ENCODE assay signal across 17 cellular contexts in the genomic region with DNA sequence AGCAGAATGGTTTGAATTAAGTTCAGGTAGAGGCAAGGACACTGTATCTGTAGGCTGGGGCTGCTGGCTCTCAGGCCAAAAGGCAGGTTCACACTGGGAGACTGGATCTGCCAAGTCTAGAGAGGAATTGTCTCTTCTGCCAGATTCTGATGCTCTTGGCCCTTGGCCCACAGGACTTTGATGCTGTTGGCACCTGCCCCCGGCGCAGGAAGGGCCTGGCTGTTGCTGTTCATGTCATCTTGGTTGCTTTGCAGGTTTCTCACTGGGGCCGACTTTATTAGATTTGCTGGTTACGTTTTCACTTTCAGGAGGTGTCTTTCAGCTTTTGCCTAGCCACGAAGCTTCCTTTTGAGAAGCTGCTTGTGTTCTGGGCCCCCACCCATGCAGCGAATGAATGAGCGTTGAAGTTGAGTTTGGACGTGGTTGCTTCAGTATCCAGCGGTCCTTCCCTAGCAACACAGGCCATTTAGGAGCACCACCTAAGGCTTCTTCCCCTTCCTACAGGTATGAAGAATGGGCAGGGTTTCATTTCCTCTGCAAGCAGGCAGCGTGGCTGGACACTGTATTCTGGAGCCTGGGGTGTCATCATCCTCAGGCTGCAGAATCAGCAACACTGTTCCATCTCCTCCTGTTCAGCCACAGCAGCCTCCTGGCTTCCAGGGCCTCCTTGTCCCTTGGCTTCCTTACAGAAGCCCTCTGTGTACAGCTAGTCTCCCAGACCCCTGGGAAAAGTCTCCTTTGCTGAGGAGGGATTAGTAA.
A peak's percentile ranks its signal among the peaks of the same experiment; 100 is the strongest.
DNase-seq lines count a peak whose midpoint lies in the region; ATAC-seq, FAIRE-seq and TF ChIP-seq lines count a peak whose summit lies in the region.
"Had no signal": no experiment of that assay in that cellular context is flagged by ENCODE, and none has a peak within 500 bp of the region (broad histone marks: within the 10 kb centered on the region; RNA-seq: fewer than 3 reads in every experiment).

No MANE protein-coding gene starts in this region.

- no peak overlapping the region for H3K4ac ChIP-seq in H9 (ENCODE audit: low read depth, low read length)

- ATAC-seq in right lobe of liver (peak; percentile 75 to 88 (median 88)), omental fat pad (ENCODE audit: low FRiP score) (no peak), GM21528 (IDR thresholded peaks at IDR 0.05; ENCODE audit: low FRiP score, unreplicated experiment) (no peak)
- no peak for ATAC-seq in activated naive CD4-positive, alpha-beta T cell treated with anti-CD3 and anti-CD28 coated beads, Interleukin-2, amount 50 U/mL, for 72 hours
- ATAC-seq: naive thymus-derived CD4-positive, alpha-beta T cell had no signal

- H3K79me2 ChIP-seq in H9 (ENCODE audit: insufficient read depth, low read length), result no peaks in the 10 kb centered on the region

- TF ChIP-seq CTCF in H9 (conservative IDR thresholded peaks at IDR 0.05), result no peak
- TF ChIP-seq CTCF in right lobe of liver (IDR thresholded peaks at IDR 0.05), result no peak
- TF ChIP-seq CTCF in omental fat pad (IDR thresholded peaks at IDR 0.05), result no peak

- no CpG with 5 or more reads among the region's 10 CpGs for WGBS in H9 (ENCODE audit: extremely low coverage, insufficient read length, low lambda C conversion rate)
- WGBS in right lobe of liver (ENCODE audit: insufficient coverage, low coverage, low lambda C conversion rate, missing lambda C conversion rate), result 29% methylated on average over 10 of the region's 10 CpGs

- no peaks in the 10 kb centered on the region for H4K20me1 ChIP-seq in H9 (ENCODE audit: control insufficient read depth, insufficient read depth, insufficient read length)

- H3K27me3 Mint-ChIP-seq in H9 (ENCODE audit: low read depth), result peaks cover 34% of the 10 kb centered on the region

- H3K23me2 ChIP-seq in H9 (ENCODE audit: insufficient read length, low read depth, low read length, poor library complexity, severe bottlenecking), result no peaks in the 10 kb centered on the region

- no peak overlapping the region for H4K8ac ChIP-seq in H9 (replicated peaks; ENCODE audit: insufficient read length, low read depth, low read length)

- H3K4me1 ChIP-seq in H9 (ENCODE audit: insufficient read depth, low read length) (no peaks in the 10 kb centered on the region), right lobe of liver (peaks cover 0 to 26% (median 12%) of the 10 kb centered on the region in 4 donors)
- H3K4me1 ChIP-seq: sigmoid colon had no signal

- H3K9me3 ChIP-seq in H9 (ENCODE audit: control insufficient read depth, low read depth, low read length) (no peaks in the 10 kb centered on the region), right lobe of liver (no peaks in the 10 kb centered on the region)
- H3K9me3 ChIP-seq: sigmoid colon had no signal

- H3K27ac Mint-ChIP-seq in H9, result no peak overlapping the region
- H3K27ac Mint-ChIP-seq in activated naive CD4-positive, alpha-beta T cell treated with anti-CD3 and anti-CD28 coated beads, Interleukin-2, amount 50 U/mL, for 72 hours, result no peak overlapping the region
- H3K27ac Mint-ChIP-seq: activated naive CD4-positive, alpha-beta T cell treated with anti-CD3 and anti-CD28 coated beads, Interleukin-2, amount 10 ng/mL, durations not matched to agents 7 days and 5 days; CD14-positive monocyte; stimulated activated naive CD8-positive, alpha-beta T cell treated with anti-CD3 and anti-CD28 coated beads, Interleukin-15, Interleukin-2, amounts not matched to agents 100 ng/mL and 50 ng/mL, for 24 hours had no signal

- H3K27ac ChIP-seq in H9 (ENCODE audit: insufficient read length, low read depth, low read length), result no peak overlapping the region
- H3K27ac ChIP-seq in right lobe of liver, result no peak overlapping the region
- H3K27ac ChIP-seq: sigmoid colon had no signal

- intact Hi-C loops in right lobe of liver (cut with DNase I), result loop anchor here in 1 of 2 donors (5.0 kb wide), 1 partner anchor 217 kb away; no protein-coding TSS in a partner anchor

- no peaks in the 10 kb centered on the region for H3K36me3 ChIP-seq in right lobe of liver
- H3K36me3 ChIP-seq: sigmoid colon had no signal

- no peak overlapping the region for H4K91ac ChIP-seq in H9 (ENCODE audit: insufficient read length, low read depth, low read length)

- no peak for TF ChIP-seq POLR2A in right lobe of liver (IDR thresholded peaks at IDR 0.05)

- H3K9me3 Mint-ChIP-seq in H9, result no peaks in the 10 kb centered on the region
- H3K9me3 Mint-ChIP-seq in activated naive CD4-positive, alpha-beta T cell treated with anti-CD3 and anti-CD28 coated beads, Interleukin-2, amount 50 U/mL, for 72 hours, result no peaks in the 10 kb centered on the region
- H3K9me3 Mint-ChIP-seq: activated naive CD4-positive, alpha-beta T cell treated with anti-CD3 and anti-CD28 coated beads, Interleukin-2, amount 10 ng/mL, durations not matched to agents 7 days and 5 days; CD14-positive monocyte; naive thymus-derived CD4-positive, alpha-beta T cell; stimulated activated naive CD8-positive, alpha-beta T cell treated with anti-CD3 and anti-CD28 coated beads, Interleukin-15, Interleukin-2, amounts not matched to agents 100 ng/mL and 50 ng/mL, for 24 hours had no signal

- no peak overlapping the region for H3K9ac ChIP-seq in H9 (ENCODE audit: extremely low read depth, insufficient read length, low read length)

- DNase-seq in GM18507 (ENCODE audit: extremely low spot score, insufficient read length, low read depth), result no peak
- peak; percentile 10 for DNase-seq in H9
- DNase-seq in RPMI8226, result peak; percentile 11
- DNase-seq in right lobe of liver, result peak; percentile 86 to 95 (median 88)
- DNase-seq in activated naive CD4-positive, alpha-beta T cell treated with anti-CD3 and anti-CD28 coated beads, Interleukin-2, amount 50 U/mL, for 72 hours (ENCODE audit: low spot score in 2 of 2), result no peak
- DNase-seq in omental fat pad (ENCODE audit: low spot score), result no peak
- DNase-seq: activated naive CD4-positive, alpha-beta T cell treated with anti-CD3 and anti-CD28 coated beads, Interleukin-2, amount 10 ng/mL, durations not matched to agents 7 days and 5 days; kidney; NCI-H1048; NCI-H69; sigmoid colon; T-helper 9 cell had no signal

- no peak overlapping the region for H3K4me2 ChIP-seq in H9 (ENCODE audit: insufficient read depth, insufficient read length, low read length)

- H2BK5ac ChIP-seq in H9 (ENCODE audit: insufficient read length, low read length), result no peak overlapping the region

- H3K14ac ChIP-seq in H9 (ENCODE audit: insufficient read depth, low read length), result no peak overlapping the region

- H4K5ac ChIP-seq in H9 (ENCODE audit: insufficient read length, low read depth, low read length), result no peak overlapping the region

- no peak overlapping the region for H2AK5ac ChIP-seq in H9 (ENCODE audit: insufficient read length, low read length)

- no peaks in the 10 kb centered on the region for H3K36me3 Mint-ChIP-seq in H9 (ENCODE audit: insufficient read depth in 1 of 3, low read depth in 3 of 3)
- no peaks in the 10 kb centered on the region for H3K36me3 Mint-ChIP-seq in activated naive CD4-positive, alpha-beta T cell treated with anti-CD3 and anti-CD28 coated beads, Interleukin-2, amount 50 U/mL, for 72 hours
- H3K36me3 Mint-ChIP-seq: activated naive CD4-positive, alpha-beta T cell treated with anti-CD3 and anti-CD28 coated beads, Interleukin-2, amount 10 ng/mL, durations not matched to agents 7 days and 5 days; CD14-positive monocyte; naive thymus-derived CD4-positive, alpha-beta T cell had no signal

- H3K18ac ChIP-seq in H9 (ENCODE audit: insufficient read length, low read depth, low read length), result no peak overlapping the region

- H2BK12ac ChIP-seq in H9 (ENCODE audit: insufficient read length, low read depth, low read length), result no peak overlapping the region

- H3K4me3 Mint-ChIP-seq in H9, result no peak overlapping the region
- H3K4me3 Mint-ChIP-seq: activated naive CD4-positive, alpha-beta T cell treated with anti-CD3 and anti-CD28 coated beads, Interleukin-2, amount 10 ng/mL, durations not matched to agents 7 days and 5 days; CD14-positive monocyte; naive thymus-derived CD4-positive, alpha-beta T cell; stimulated activated naive CD8-positive, alpha-beta T cell treated with anti-CD3 and anti-CD28 coated beads, Interleukin-15, Interleukin-2, amounts not matched to agents 100 ng/mL and 50 ng/mL, for 24 hours had no signal

- H2AFZ ChIP-seq in H9 (ENCODE audit: low read length), result no peak overlapping the region

- no peak overlapping the region for H2BK15ac ChIP-seq in H9 (ENCODE audit: low read depth, low read length)

- H2BK20ac ChIP-seq in H9 (ENCODE audit: low read depth, low read length, poor library complexity, severe bottlenecking), result no peak overlapping the region

- H3K4me1 Mint-ChIP-seq in H9, result peaks cover 3 to 7% of the 10 kb centered on the region in 2 experiments; a peak in 3 of 4 replicates

- no peak overlapping the region for H3T11ph ChIP-seq in H9 (ENCODE audit: low read length)

- peak; percentile 48 for FAIRE-seq in GM18507 (lab: Jason Lieb, UNC)
- FAIRE-seq: endothelial cell of umbilical vein, kidney had no signal

- no peak overlapping the region for H3K56ac ChIP-seq in H9 (ENCODE audit: insufficient read length, low read depth, low read length)

- no peak overlapping the region for H2BK120ac ChIP-seq in H9 (ENCODE audit: low read depth, low read length, poor library complexity, severe bottlenecking)

- no peak overlapping the region for H3K4me3 ChIP-seq in right lobe of liver
- H3K4me3 ChIP-seq: sigmoid colon had no signal

- no peak overlapping the region for H3K23ac ChIP-seq in H9 (ENCODE audit: insufficient read length, low read depth, low read length)

- H3K79me1 ChIP-seq in H9 (ENCODE audit: insufficient read depth, low read depth, low read length, poor library complexity, severe bottlenecking), result no peaks in the 10 kb centered on the region

- no peaks in the 10 kb centered on the region for H3K27me3 ChIP-seq in H9 (ENCODE audit: insufficient read depth, low read length)
- H3K27me3 ChIP-seq in right lobe of liver, result no peaks in the 10 kb centered on the region

Comparison
In these comparisons a context has a peak if more than half of its experiments do, and no peak if none do; other contexts are left out.
1. DNase-seq: peak in H9 (single experiment), RPMI8226 (single experiment) and right lobe of liver (3 of 3); none in GM18507 (single experiment), activated naive CD4-positive, alpha-beta T cell treated with anti-CD3 and anti-CD28 coated beads, Interleukin-2, amount 50 U/mL, for 72 hours (0 of 2) and omental fat pad (single experiment).
2. ATAC-seq: peak in right lobe of liver (4 of 4); none in activated naive CD4-positive, alpha-beta T cell treated with anti-CD3 and anti-CD28 coated beads, Interleukin-2, amount 50 U/mL, for 72 hours (0 of 2), omental fat pad (single experiment) and GM21528 (single experiment).